8 cellular contexts compared by ENCODE assay signal in genomic region chr16:709651-710499, GRCh38. TPM values are rescaled to one million over a fixed set of nuclear protein-coding genes. Genes with fewer than 3 reads are reported as not detected.
A peak's percentile ranks its signal among the peaks of the same experiment; 100 is the strongest.
DNase-seq lines count a peak whose midpoint lies in the region; ATAC-seq and TF ChIP-seq lines count a peak whose summit lies in the region.

No MANE protein-coding gene starts in this region.

- H3K4me3 Mint-ChIP-seq in WTC11 = no peak overlapping the region

- DNase-seq in DMS 273 treated with DMSO at 0.1 percent for 48 hours (lab: John Stamatoyannopoulos, UW) (peak; percentile 79), NCI-H1105 treated with DMSO at 0.1 percent for 48 hours (lab: John Stamatoyannopoulos, UW) (peak; percentile 89), WTC11 (ENCODE audit: low spot score) (peak; percentile 69), lung microvascular endothelial cell (ENCODE audit: low read depth in 2 of 2) (peak; percentile 46 to 69), omental fat pad (ENCODE audit: low spot score) (no peak)
- DNase-seq in activated naive CD4-positive, alpha-beta T cell treated with anti-CD3 and anti-CD28 coated beads, Interleukin-2, amount 50 U/mL, for 16 hours = no peak

- H3K27me3 Mint-ChIP-seq in WTC11 (ENCODE audit: low read depth) = peaks cover 61% of the 10 kb centered on the region

- no peak for TF ChIP-seq CTCF in WTC11 (IDR thresholded peaks at IDR 0.05)
- TF ChIP-seq CTCF in omental fat pad (IDR thresholded peaks at IDR 0.05) = no peak

- H3K4me1 Mint-ChIP-seq in WTC11 = no peaks in the 10 kb centered on the region; the same call in 1 of the 2 replicates

- H3K36me3 Mint-ChIP-seq in WTC11 = no peaks in the 10 kb centered on the region

- CTCF ChIA-PET in WTC11 (lab: Charles Lee) = interaction anchor here (0.7 to 8.8 kb wide), 13 partner anchors 11 to 348 kb away, joined by 3 to 90 read pairs (median 7); partner anchors contain the start of genes ANTKMT, CCDC78, CHTF18 and CIAO3

- no peak overlapping the region for H3K27ac Mint-ChIP-seq in WTC11

- ATAC-seq in WTC11 (no peak), HG03039 (IDR thresholded peaks at IDR 0.05; ENCODE audit: unreplicated experiment) (no peak), HG03521 (IDR thresholded peaks at IDR 0.05; ENCODE audit: unreplicated experiment) (no peak), omental fat pad (ENCODE audit: low FRiP score) (no peak)

- POLR2A ChIA-PET in WTC11 (lab: Charles Lee) = interaction anchor here (0.6 to 1.5 kb wide), 2 partner anchors 10 to 39 kb away, joined by 3 read pairs; no protein-coding TSS in a partner anchor

- H3K9me3 Mint-ChIP-seq in WTC11 = no peaks in the 10 kb centered on the region

TF ChIP-seq in WTC11, 78 proteins besides CTCF, POLR2A, EP300 and RAD21:
- no peak for TF ChIP-seq NR2C2 (CRISPR knock-in tag; IDR thresholded peaks at IDR 0.05)
- TF ChIP-seq GABPB1 (CRISPR knock-in tag; IDR thresholded peaks at IDR 0.05) = no peak
- no peak for TF ChIP-seq ATF3 (CRISPR knock-in tag; conservative IDR thresholded peaks at IDR 0.05)
- no peak for TF ChIP-seq SMAD3 (CRISPR knock-in tag; IDR thresholded peaks at IDR 0.05; ENCODE audit: borderline replicate concordance)

RNA-seq across cellular contexts. Expression of gene FBXL16, which starts 4.3 kb away (rescaled TPM):
- 22.7 to 28.6 TPM (median 27.3 TPM) in 3 replicates for total RNA-seq in WTC11 (2021)
- total RNA-seq in lung microvascular endothelial cell = under 0.01 TPM in 2 replicates
- under 1 TPM in 3 of 4 donors, not detected in 1; 0.48 to 0.75 (median 0.56) TPM for total RNA-seq in omental fat pad

RNA-seq across cellular contexts. Expression of gene METRN, which starts 5.0 kb away (rescaled TPM):
- total RNA-seq in WTC11 (2021) (30.9 to 64.3 TPM (median 61.4 TPM) in 3 replicates), lung microvascular endothelial cell (13.1 and 28.8 TPM in 2 replicates), omental fat pad (10 to 100 TPM; 13.6 to 31.2 (median 20.5) TPM)

RNA-seq across cellular contexts. Expression of gene ANTKMT, which starts 11.1 kb away (rescaled TPM):
- total RNA-seq in WTC11 (2021) (40.6 to 43.1 TPM (median 43.0 TPM) in 3 replicates), lung microvascular endothelial cell (20.0 and 31.2 TPM in 2 replicates), omental fat pad (10 to 100 TPM; 21.9 to 45.4 (median 36.2) TPM)

RNA-seq across cellular contexts. Expression of gene CCDC78, which starts 16.4 kb away (rescaled TPM):
- total RNA-seq in WTC11 (2021) (19.4 to 20.8 TPM (median 20.2 TPM) in 3 replicates), lung microvascular endothelial cell (0.40 and 0.44 TPM in 2 replicates), omental fat pad (1 to 10 TPM in 2 of 4 donors, under 1 TPM in 2; 0.72 to 2.4 (median 1.5) TPM)

RNA-seq across cellular contexts. Expression of gene HAGHL, which starts 17.0 kb away (rescaled TPM):
- 38.4 to 41.7 TPM (median 39.4 TPM) in 3 replicates for total RNA-seq in WTC11 (2021)
- 4.4 and 5.4 TPM in 2 replicates for total RNA-seq in lung microvascular endothelial cell
- 1 to 10 TPM in 3 of 4 donors, under 1 TPM in 1; 0.79 to 7.3 (median 4.6) TPM for total RNA-seq in omental fat pad

Comparison
In these comparisons a context has a peak if more than half of its experiments do, and no peak if none do; other contexts are left out.
1. DNase-seq: peak in DMS 273 treated with DMSO at 0.1 percent for 48 hours (single experiment), NCI-H1105 treated with DMSO at 0.1 percent for 48 hours (single experiment), WTC11 (single experiment) and lung microvascular endothelial cell (2 of 2); none in omental fat pad (single experiment) and activated naive CD4-positive, alpha-beta T cell treated with anti-CD3 and anti-CD28 coated beads, Interleukin-2, amount 50 U/mL, for 16 hours (single experiment).
2. RNA of gene FBXL16, which starts 4.3 kb away (total RNA-seq): 22.7 to 28.6 TPM in WTC11; 0.48 to 0.75 TPM in omental fat pad and under 0.01 TPM in lung microvascular endothelial cell; every median in the first group is over 10 times any median in the second.